In the genomic region with DNA sequence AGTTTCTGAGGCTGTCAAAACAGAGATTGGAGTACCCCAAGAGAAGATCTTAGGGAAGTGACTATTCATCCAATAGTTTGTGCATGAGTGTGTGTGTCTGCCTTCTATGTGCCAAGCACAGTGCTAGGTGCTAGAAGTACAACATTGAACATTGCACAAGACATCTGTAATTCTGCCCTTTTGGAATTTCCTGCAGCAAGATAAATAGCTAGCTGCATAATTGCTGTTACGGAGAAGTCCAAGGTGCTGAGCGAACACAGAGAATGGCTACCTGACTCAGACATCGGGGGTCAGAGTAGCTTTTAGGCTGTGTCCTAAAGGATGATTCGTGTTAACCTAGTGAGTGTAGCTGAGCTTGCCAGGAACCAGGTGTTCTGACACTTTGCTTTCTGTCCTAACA, we compare ENCODE assay signal across 18 cellular contexts. TPM values are rescaled to one million over a fixed set of nuclear protein-coding genes. Genes with fewer than 3 reads are reported as not detected.
DNase-seq lines count a peak whose midpoint lies in the region; ATAC-seq, FAIRE-seq and TF ChIP-seq lines count a peak whose summit lies in the region.
"Had no signal": no experiment of that assay in that cellular context is flagged by ENCODE, and none has a peak within 500 bp of the region (broad histone marks: within the 10 kb centered on the region; RNA-seq: fewer than 3 reads in every experiment).

No MANE protein-coding gene starts in this region.

- H3K9me2 ChIP-seq in SK-N-SH = no peaks in the 10 kb centered on the region

- H3K27ac ChIP-seq in SK-N-SH (ENCODE audit: low read depth in 2 of 2, low read length in 1 of 2) (0 out of 4 replicates have a peak overlapping the region, but pooled peaks of 1 of the 2 experiments have one; percentile 14), keratinocyte (ENCODE audit: control insufficient read depth, insufficient read depth, low read length) (no peak overlapping the region), aorta (ENCODE audit: low read depth in 1 of 2, low read length in 2 of 2) (no peak overlapping the region)

- CTCF ChIA-PET in SK-N-SH (lab: Yijun Ruan, JAX) = no interaction called here

- no peak overlapping the region for H3K4me2 ChIP-seq in SK-N-SH
- H3K4me2 ChIP-seq in keratinocyte (ENCODE audit: control insufficient read depth, extremely low read depth, insufficient read depth, low read depth, low read length) = no peak overlapping the region

- DNase-seq in SK-N-SH = no peak
- DNase-seq in cardiac fibroblast (ENCODE audit: low read depth in 2 of 2) = peak; percentile 32 to 65
- no peak for DNase-seq in keratinocyte (ENCODE audit: low read depth, low spot score)
- peak; percentile 62 for DNase-seq in renal cortical epithelial cell (ENCODE audit: low read depth)
- no peak for DNase-seq in DMS79 (lab: John Stamatoyannopoulos, UW)
- DNase-seq in aorta = no peak
- DNase-seq in OCI-M2 (lab: John Stamatoyannopoulos, UW; ENCODE audit: unreplicated experiment) = no peak
- DNase-seq: 8988T, COR-L47, H7, MV-4-11, NCI-H1436 treated with DMSO at 0.1 percent for 48 hours, NCI-H2081, NCI-H2227 treated with DMSO at 0.1 percent for 48 hours, Right ventricle myocardium superior had no signal

- no peak overlapping the region for H3K9ac ChIP-seq in SK-N-SH
- no peak overlapping the region for H3K9ac ChIP-seq in keratinocyte (ENCODE audit: control insufficient read depth, extremely low read depth, insufficient read depth, low read length)

- H4K20me1 ChIP-seq in SK-N-SH (ENCODE audit: insufficient read depth) (peaks cover 88% of the 10 kb centered on the region), keratinocyte (ENCODE audit: control insufficient read depth, extremely low read depth, insufficient read depth, low read length) (no peaks in the 10 kb centered on the region)

- no peak overlapping the region for H2AFZ ChIP-seq in SK-N-SH (ENCODE audit: low read depth)
- H2AFZ ChIP-seq in keratinocyte (ENCODE audit: control insufficient read depth, low read length) = no peak overlapping the region

- ATAC-seq in SK-N-SH treated with all-trans-retinoic acid at 6 μM for 48 hours = no peak
- no peak for ATAC-seq in aorta (ENCODE audit: low FRiP score)
- ATAC-seq: Panc1 had no signal

- peaks cover 26% of the 10 kb centered on the region for H3F3A ChIP-seq in SK-N-SH (replicated peaks; ENCODE audit: insufficient read depth)

- H3K9me1 ChIP-seq in keratinocyte (ENCODE audit: control insufficient read depth, extremely low read depth, insufficient read depth, low read length) = no peaks in the 10 kb centered on the region

- no peak overlapping the region for H3K4me3 ChIP-seq in SK-N-SH (ENCODE audit: low read depth in 2 of 2, low read length in 1 of 2)
- no peak overlapping the region for H3K4me3 ChIP-seq in cardiac fibroblast (replicated peaks in 1 of 2; ENCODE audit: low read depth in 2 of 2, low read length in 2 of 2)
- no peak overlapping the region for H3K4me3 ChIP-seq in keratinocyte (ENCODE audit: control insufficient read depth in 2 of 3, extremely low read depth in 1 of 3, insufficient read depth in 2 of 3, low read depth in 1 of 3, low read length in 3 of 3)
- no peak overlapping the region for H3K4me3 ChIP-seq in aorta (ENCODE audit: low read length in 2 of 2)

- TF ChIP-seq RAD21 in SK-N-SH (IDR thresholded peaks at IDR 0.05; ENCODE audit: low read length) = no peak

- TF ChIP-seq CTCF in SK-N-SH (IDR thresholded peaks at IDR 0.05) = no peak
- TF ChIP-seq CTCF in cardiac fibroblast (IDR thresholded peaks at IDR 0.05; ENCODE audit: low read depth, low read length) = no peak
- no peak for TF ChIP-seq CTCF in keratinocyte (optimal IDR thresholded peaks at IDR 0.05 in 1 of 3, IDR thresholded peaks at IDR 0.05 in 1 of 3, conservative IDR thresholded peaks at IDR 0.05 in 1 of 3; ENCODE audit: extremely low read depth in 1 of 3, insufficient read depth in 2 of 3, low read length in 3 of 3)

- H3K9me3 ChIP-seq in SK-N-SH (no peaks in the 10 kb centered on the region), keratinocyte (ENCODE audit: control insufficient read depth, low read depth, low read length) (no peaks in the 10 kb centered on the region), aorta (ENCODE audit: control insufficient read depth, low read length) (no peaks in the 10 kb centered on the region)

- TF ChIP-seq EP300 in SK-N-SH (IDR thresholded peaks at IDR 0.05; ENCODE audit: borderline replicate concordance in 1 of 2, low read depth in 1 of 2, low read length in 1 of 2) = no peak

- FAIRE-seq in keratinocyte (lab: Jason Lieb, UNC) = peak; percentile 67

- H3K4me1 ChIP-seq in SK-N-SH (ENCODE audit: control insufficient read depth in 1 of 2, insufficient read depth in 2 of 2, low read depth in 1 of 2, low read length in 1 of 2) (peaks cover 0 to 29% of the 10 kb centered on the region in 2 experiments; a peak in 2 of 4 replicates), keratinocyte (ENCODE audit: control insufficient read depth, extremely low read depth, insufficient read depth, low read length) (peaks cover 13% of the 10 kb centered on the region), aorta (ENCODE audit: control insufficient read depth in 1 of 2, insufficient read depth in 2 of 2, low read length in 2 of 2) (peaks cover 3 to 5% of the 10 kb centered on the region in 2 donors)

- dilution Hi-C loops in keratinocyte (cut with MboI; ENCODE audit: extremely low pct_ligation_motif_present, low sequenced_read_pairs) = no loop called here

- intact Hi-C loops in aorta (cut with DNase I) = no loop called here

- H3K36me3 ChIP-seq in SK-N-SH (replicated peaks in 1 of 2; ENCODE audit: control insufficient read depth in 1 of 2, insufficient read depth in 2 of 2, low read length in 1 of 2) (peaks cover 0 to 61% of the 10 kb centered on the region in 2 experiments), keratinocyte (ENCODE audit: control insufficient read depth in 2 of 2, extremely low read depth in 1 of 2, insufficient read depth in 2 of 2, low read length in 2 of 2) (no peaks in the 10 kb centered on the region), aorta (ENCODE audit: control insufficient read depth in 1 of 2, insufficient read depth in 2 of 2, low read length in 1 of 2) (no peaks in the 10 kb centered on the region)

- 91% methylated on average over 4 of the region's 4 CpGs for WGBS in SK-N-SH (ENCODE audit: low lambda C conversion rate)
- WGBS in aorta, 2 donors = 81 to 85% methylated on average over 4 of the region's 4 CpGs

- POLR2A ChIA-PET in SK-N-SH (lab: Yijun Ruan, JAX) = no interaction called here

- H3K79me2 ChIP-seq in SK-N-SH (ENCODE audit: insufficient read depth) (peaks cover 100% of the 10 kb centered on the region), keratinocyte (ENCODE audit: control insufficient read depth, insufficient read depth, low read length) (no peaks in the 10 kb centered on the region)

- no peaks in the 10 kb centered on the region for H3K27me3 ChIP-seq in SK-N-SH (ENCODE audit: insufficient read depth)
- no peaks in the 10 kb centered on the region for H3K27me3 ChIP-seq in keratinocyte (ENCODE audit: control insufficient read depth, extremely low read depth, insufficient read depth, low read length)
- H3K27me3 ChIP-seq in aorta (ENCODE audit: control insufficient read depth in 1 of 2, insufficient read depth in 2 of 2, low read length in 1 of 2) = no peaks in the 10 kb centered on the region

TF ChIP-seq in SK-N-SH, 30 proteins besides CTCF, POLR2A, EP300 and RAD21 (continues in another document):
- TF ChIP-seq EZH2phosphoT487 (IDR thresholded peaks at IDR 0.05; ENCODE audit: borderline replicate concordance, low read depth) (no peak), ELF1 (IDR thresholded peaks at IDR 0.05) (no peak), RFX5 (IDR thresholded peaks at IDR 0.05; ENCODE audit: low read length) (no peak)

TF ChIP-seq in SK-N-SH treated with all-trans-retinoic acid at 6 μM for 48 hours, 23 proteins besides CTCF, POLR2A, EP300 and RAD21 (continues in another document):
- TF ChIP-seq CSDC2 (CRISPR knock-in tag; IDR thresholded peaks at IDR 0.05) = no peak
- TF ChIP-seq, protein P1, sequence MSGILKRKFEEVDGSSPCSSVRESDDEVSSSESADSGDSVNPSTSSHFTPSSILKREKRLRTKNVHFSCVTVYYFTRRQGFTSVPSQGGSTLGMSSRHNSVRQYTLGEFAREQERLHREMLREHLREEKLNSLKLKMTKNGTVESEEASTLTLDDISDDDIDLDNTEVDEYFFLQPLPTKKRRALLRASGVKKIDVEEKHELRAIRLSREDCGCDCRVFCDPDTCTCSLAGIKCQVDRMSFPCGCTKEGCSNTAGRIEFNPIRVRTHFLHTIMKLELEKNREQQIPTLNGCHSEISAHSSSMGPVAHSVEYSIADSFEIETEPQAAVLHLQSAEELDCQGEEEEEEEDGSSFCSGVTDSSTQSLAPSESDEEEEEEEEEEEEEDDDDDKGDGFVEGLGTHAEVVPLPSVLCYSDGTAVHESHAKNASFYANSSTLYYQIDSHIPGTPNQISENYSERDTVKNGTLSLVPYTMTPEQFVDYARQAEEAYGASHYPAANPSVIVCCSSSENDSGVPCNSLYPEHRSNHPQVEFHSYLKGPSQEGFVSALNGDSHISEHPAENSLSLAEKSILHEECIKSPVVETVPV (CRISPR knock-in tag; IDR thresholded peaks at IDR 0.05) = no peak
- no peak for TF ChIP-seq SNAI2 (CRISPR knock-in tag; IDR thresholded peaks at IDR 0.05)
- no peak for TF ChIP-seq ZNF70 (CRISPR knock-in tag; IDR thresholded peaks at IDR 0.05)
- TF ChIP-seq, protein P2, sequence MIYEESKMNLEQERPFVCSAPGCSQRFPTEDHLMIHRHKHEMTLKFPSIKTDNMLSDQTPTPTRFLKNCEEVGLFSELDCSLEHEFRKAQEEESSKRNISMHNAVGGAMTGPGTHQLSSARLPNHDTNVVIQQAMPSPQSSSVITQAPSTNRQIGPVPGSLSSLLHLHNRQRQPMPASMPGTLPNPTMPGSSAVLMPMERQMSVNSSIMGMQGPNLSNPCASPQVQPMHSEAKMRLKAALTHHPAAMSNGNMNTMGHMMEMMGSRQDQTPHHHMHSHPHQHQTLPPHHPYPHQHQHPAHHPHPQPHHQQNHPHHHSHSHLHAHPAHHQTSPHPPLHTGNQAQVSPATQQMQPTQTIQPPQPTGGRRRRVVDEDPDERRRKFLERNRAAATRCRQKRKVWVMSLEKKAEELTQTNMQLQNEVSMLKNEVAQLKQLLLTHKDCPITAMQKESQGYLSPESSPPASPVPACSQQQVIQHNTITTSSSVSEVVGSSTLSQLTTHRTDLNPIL (CRISPR knock-in tag; IDR thresholded peaks at IDR 0.05; ENCODE audit: low read depth) = no peak

RNA-seq across cellular contexts. Expression of gene PAPPA, which starts 44.8 kb away (rescaled TPM):
- polyA plus RNA-seq in SK-N-SH (2012; rRNA removed) (44.5 and 45.1 TPM in 2 replicates), keratinocyte (0.39 to 2.6 TPM (median 0.77 TPM) in 3 replicates), aorta (1 to 10 TPM in 1 of 2 donors, under 1 TPM in 1; 0.50 to 1.3 TPM)
- 31.9 and 38.4 TPM in 2 replicates for polyA plus RNA-seq in SK-N-SH (2012; cell fraction: cytosol; rRNA removed)
- 44.9 and 75.9 TPM in 2 replicates for polyA plus RNA-seq in SK-N-SH (2012; cell fraction: nucleus; rRNA removed)
- 0.07 TPM for polyA plus RNA-seq in keratinocyte (2011; ENCODE audit: low read depth)
- polyA plus RNA-seq in keratinocyte (2011; cell fraction: cytosol; rRNA removed) = 0.45 and 0.60 TPM in 2 replicates
- 2.5 and 2.6 TPM in 2 replicates for polyA plus RNA-seq in keratinocyte (2011; cell fraction: nucleus; rRNA removed)
- polyA plus RNA-seq in keratinocyte (2012; ENCODE audit: low replicate concordance) = 0.04 and 1.9 TPM in 2 replicates
- polyA minus RNA-seq in keratinocyte = 2.3 to 10.1 TPM (median 3.2 TPM) in 3 replicates
- 1.2 TPM for polyA minus RNA-seq in keratinocyte (2011; cell fraction: cytosol; rRNA and poly(A)+ RNA removed)
- 5.8 and 8.8 TPM in 2 replicates for polyA minus RNA-seq in keratinocyte (2011; cell fraction: nucleus; rRNA and poly(A)+ RNA removed)
- total RNA-seq in renal cortical epithelial cell (2.5 and 14.6 TPM in 2 replicates), aorta (10 to 100 TPM; 13.2 to 16.6 TPM)
- polyA plus RNA-seq: CD14-positive monocyte had no signal

Comparison
In these comparisons a context has a peak if more than half of its experiments do, and no peak if none do; other contexts are left out.
1. DNase-seq: peak in cardiac fibroblast (2 of 2) and renal cortical epithelial cell (single experiment); none in SK-N-SH (single experiment), keratinocyte (single experiment), DMS79 (single experiment), aorta (0 of 2) and OCI-M2 (single experiment).
2. RNA of gene PAPPA, which starts 44.8 kb away (polyA plus RNA-seq): 31.9 to 75.9 TPM in SK-N-SH; 0.50 to 1.3 TPM in aorta and 0.04 to 2.6 TPM in keratinocyte; every median in the first group is over 4 times any median in the second.